ENCODE assay signal across 18 cellular contexts in genomic region chr15:64888336-64888735, GRCh38. TPM values are rescaled to one million over a fixed set of nuclear protein-coding genes. Genes with fewer than 3 reads are reported as not detected.
DNase-seq lines count a peak whose midpoint lies in the region; ATAC-seq, FAIRE-seq and TF ChIP-seq lines count a peak whose summit lies in the region.
"Had no signal": no experiment of that assay in that cellular context is flagged by ENCODE, and none has a peak within 500 bp of the region (broad histone marks: within the 10 kb centered on the region; RNA-seq: fewer than 3 reads in every experiment).

No MANE protein-coding gene starts in this region.

- H3F3A ChIP-seq in GM23338 (replicated peaks; ENCODE audit: low read depth), result 0 out of 2 replicates have a peak, but pooled peaks cover 4% of the 10 kb centered on the region

- no peak overlapping the region for H4K8ac ChIP-seq in trophoblast cell (ENCODE audit: low read depth, low read length)

- H3K9me3 ChIP-seq in trophoblast cell (ENCODE audit: insufficient read depth, low read depth, low read length) (no peaks in the 10 kb centered on the region), uterus (no peaks in the 10 kb centered on the region)
- H3K9me3 ChIP-seq: Caco-2 had no signal

- H3K4ac ChIP-seq in trophoblast cell (ENCODE audit: low read depth, low read length), result peak overlapping the region; percentile 25

- no peaks in the 10 kb centered on the region; the same call in 2 of the 3 replicates for H3K36me3 Mint-ChIP-seq in GM23338 (ENCODE audit: low read depth)
- no peaks in the 10 kb centered on the region for H3K36me3 Mint-ChIP-seq in dendritic cell treated with granulocyte-macrophage colony-stimulating factor and Interleukin-4, amounts not matched to agents 40 ng/mL and 50 ng/mL, for 4 days (ENCODE audit: low read depth)
- H3K36me3 Mint-ChIP-seq: CD4-positive, CD25-positive, alpha-beta regulatory T cell; CD8-positive, alpha-beta T cell had no signal

- H3K36me3 ChIP-seq in GM23338 (ENCODE audit: insufficient read depth), result no peaks in the 10 kb centered on the region
- no peaks in the 10 kb centered on the region for H3K36me3 ChIP-seq in trophoblast cell (ENCODE audit: control insufficient read depth in 1 of 2, insufficient read depth in 2 of 2, low read length in 2 of 2)
- H3K36me3 ChIP-seq in uterus, result no peaks in the 10 kb centered on the region

- H2BK5ac ChIP-seq in trophoblast cell (ENCODE audit: low read depth, low read length, poor library complexity), result no peak overlapping the region

- H3K27me3 Mint-ChIP-seq in GM23338 (ENCODE audit: insufficient read depth, low read depth, poor library complexity), result peaks cover 8% of the 10 kb centered on the region
- no peaks in the 10 kb centered on the region for H3K27me3 Mint-ChIP-seq in dendritic cell treated with granulocyte-macrophage colony-stimulating factor and Interleukin-4, amounts not matched to agents 40 ng/mL and 50 ng/mL, for 4 days
- H3K27me3 Mint-ChIP-seq: CD4-positive, CD25-positive, alpha-beta regulatory T cell had no signal

- H3K27me3 ChIP-seq in GM23338 (ENCODE audit: insufficient read depth) (no peaks in the 10 kb centered on the region), layer of hippocampus (ENCODE audit: control insufficient read depth, insufficient read depth, low read length) (no peaks in the 10 kb centered on the region), trophoblast cell (ENCODE audit: insufficient read depth, low read length) (no peaks in the 10 kb centered on the region), uterus (no peaks in the 10 kb centered on the region)

- peaks cover 5% of the 10 kb centered on the region for H3K79me1 ChIP-seq in trophoblast cell (ENCODE audit: low read length)

- H3K4me3 Mint-ChIP-seq in GM23338, result no peak overlapping the region
- H3K4me3 Mint-ChIP-seq in dendritic cell treated with granulocyte-macrophage colony-stimulating factor and Interleukin-4, amounts not matched to agents 40 ng/mL and 50 ng/mL, for 4 days, result no peak overlapping the region
- H3K4me3 Mint-ChIP-seq: CD4-positive, CD25-positive, alpha-beta regulatory T cell; CD8-positive, alpha-beta T cell; H9 had no signal

- no peaks in the 10 kb centered on the region for H3K79me2 ChIP-seq in GM23338 (replicated peaks; ENCODE audit: insufficient read depth)
- H3K79me2 ChIP-seq in trophoblast cell (ENCODE audit: control insufficient read depth, insufficient read depth, low read length, poor library complexity), result no peaks in the 10 kb centered on the region

- H3K23ac ChIP-seq in trophoblast cell (ENCODE audit: low read length), result no peak overlapping the region

- H2BK120ac ChIP-seq in trophoblast cell (ENCODE audit: insufficient read depth, low read length, poor library complexity), result no peak overlapping the region

- no peaks in the 10 kb centered on the region for H3K9me3 Mint-ChIP-seq in GM23338
- no peaks in the 10 kb centered on the region for H3K9me3 Mint-ChIP-seq in dendritic cell treated with granulocyte-macrophage colony-stimulating factor and Interleukin-4, amounts not matched to agents 40 ng/mL and 50 ng/mL, for 4 days
- H3K9me3 Mint-ChIP-seq: CD8-positive, alpha-beta T cell; H9 had no signal

- no CpG with 5 or more reads among the region's 6 CpGs for WGBS in trophoblast cell (ENCODE audit: extremely low coverage, insufficient coverage, insufficient read length)

- H3K9me2 ChIP-seq in GM23338 (ENCODE audit: insufficient read depth), result 0 out of 2 replicates have a peak, but pooled peaks cover 4% of the 10 kb centered on the region

- H3K18ac ChIP-seq in trophoblast cell (ENCODE audit: low read length), result no peak overlapping the region

- no peak overlapping the region for H4K12ac ChIP-seq in trophoblast cell (ENCODE audit: low read depth, low read length)

- no peak overlapping the region for H3K4me3 ChIP-seq in GM23338
- H3K4me3 ChIP-seq in trophoblast cell (ENCODE audit: low read depth, low read length), result no peak overlapping the region
- no peak overlapping the region for H3K4me3 ChIP-seq in uterus

- H3K27ac ChIP-seq in GM23338 (ENCODE audit: low read depth) (no peak overlapping the region), layer of hippocampus (ENCODE audit: low read depth, low read length) (peak overlapping the region; percentile 52), trophoblast cell (ENCODE audit: low read depth, low read length) (no peak overlapping the region), uterus (no peak overlapping the region)
- H3K27ac ChIP-seq: C4-2B had no signal

- no peaks in the 10 kb centered on the region for H4K20me1 ChIP-seq in GM23338 (replicated peaks; ENCODE audit: insufficient read depth)

- ATAC-seq in GM23338, result no peak
- ATAC-seq in HG03039 (IDR thresholded peaks at IDR 0.05; ENCODE audit: unreplicated experiment), result no peak
- ATAC-seq: CD8-positive, alpha-beta T cell; HCT116 had no signal

- H4K91ac ChIP-seq in trophoblast cell (ENCODE audit: low read depth, low read length), result peak overlapping the region; percentile 32

- H3K4me1 ChIP-seq in GM23338 (ENCODE audit: insufficient read depth) (peaks cover 15% of the 10 kb centered on the region), trophoblast cell (ENCODE audit: control insufficient read depth in 1 of 2, insufficient read depth in 2 of 2, low read length in 2 of 2) (peaks cover 4 to 8% of the 10 kb centered on the region in 2 experiments), uterus (no peaks in the 10 kb centered on the region)

- H3K14ac ChIP-seq in trophoblast cell (ENCODE audit: low read length), result no peak overlapping the region

- H3K4me1 Mint-ChIP-seq in GM23338, result peaks cover 21% of the 10 kb centered on the region
- peaks cover 61% of the 10 kb centered on the region for H3K4me1 Mint-ChIP-seq in dendritic cell treated with granulocyte-macrophage colony-stimulating factor and Interleukin-4, amounts not matched to agents 40 ng/mL and 50 ng/mL, for 4 days (ENCODE audit: low read depth)

- TF ChIP-seq CTCF in GM23338 (conservative IDR thresholded peaks at IDR 0.05; ENCODE audit: low read depth in 2 of 2), result no peak
- no peak for TF ChIP-seq CTCF in uterus (IDR thresholded peaks at IDR 0.05)

- FAIRE-seq in urothelium cell line (lab: Jason Lieb, UNC), result no peak
- FAIRE-seq: G401.6, GM12892 had no signal

- H2AFZ ChIP-seq in GM23338 (0 out of 2 replicates have a peak overlapping the region, but pooled peaks have one; percentile 47), trophoblast cell (ENCODE audit: insufficient read depth, low read length, poor library complexity) (no peak overlapping the region)

- peak overlapping the region; percentile 66 for H2AK5ac ChIP-seq in trophoblast cell (ENCODE audit: low read length)

- H2BK12ac ChIP-seq in trophoblast cell (ENCODE audit: low read length), result peak overlapping the region; percentile 71

- no peak overlapping the region for H3K27ac Mint-ChIP-seq in GM23338
- H3K27ac Mint-ChIP-seq in dendritic cell treated with granulocyte-macrophage colony-stimulating factor and Interleukin-4, amounts not matched to agents 40 ng/mL and 50 ng/mL, for 4 days, result peak overlapping the region; percentile 72
- H3K27ac Mint-ChIP-seq: CD8-positive, alpha-beta T cell; H9 had no signal

- H3K4me2 ChIP-seq in GM23338 (no peak overlapping the region), trophoblast cell (ENCODE audit: low read length) (no peak overlapping the region)

- intact Hi-C loops in dendritic cell treated with granulocyte-macrophage colony-stimulating factor and Interleukin-4, amounts not matched to agents 40 ng/mL and 50 ng/mL, for 4 days (cut with micrococcal nuclease), result no loop called here
- intact Hi-C loops in uterus (cut with DNase I; ENCODE audit: low total_unique reads), result no loop called here

- no peak for TF ChIP-seq POLR2A in uterus (IDR thresholded peaks at IDR 0.05)

- no peak overlapping the region for H3K9ac ChIP-seq in trophoblast cell (ENCODE audit: low read length)

- DNase-seq in GM23338 (ENCODE audit: low spot score) (no peak), trophoblast cell (no peak), urothelium cell line (ENCODE audit: low spot score) (no peak), uterus (no peak), NCI-H187 (lab: John Stamatoyannopoulos, UW) (no peak)
- DNase-seq: Caco-2; CD4-positive, CD25-positive, alpha-beta regulatory T cell; CD8-positive, alpha-beta T cell; DMS153; DND-41; H9 had no signal

TF ChIP-seq in GM23338, 12 proteins besides CTCF, POLR2A, EP300 and RAD21:
- no peak for TF ChIP-seq JUNB (IDR thresholded peaks at IDR 0.05; ENCODE audit: unreplicated experiment)
- no peak for TF ChIP-seq STAT1 (IDR thresholded peaks at IDR 0.05; ENCODE audit: unreplicated experiment)
- TF ChIP-seq ZNF331 (CRISPR knock-in tag; IDR thresholded peaks at IDR 0.05; ENCODE audit: low read depth), result no peak

RNA-seq across cellular contexts. Expression of gene ANKDD1A, which starts 23.4 kb away (rescaled TPM):
- 8.7 and 9.3 TPM in 2 replicates for total RNA-seq in GM23338 (2014; rRNA removed; shearing (Covaris generic))
- 5.8 and 6.7 TPM in 2 replicates for polyA plus RNA-seq in GM23338 (2016; fragmentation: Nextera tagmentation; extraction: Ambion mirVana)
- 1.9 and 2.0 TPM in 2 replicates for polyA plus RNA-seq in trophoblast cell (2013)
- 10 to 100 TPM in 3 of 4 donors, under 1 TPM in 1; 0.59 to 36.2 (median 17.7) TPM for total RNA-seq in uterus

RNA-seq across cellular contexts. Expression of gene PLEKHO2, which starts 46.6 kb away (rescaled TPM):
- total RNA-seq in GM23338 (2014; rRNA removed; shearing (Covaris generic)), result 27.8 and 29.4 TPM in 2 replicates
- 9.0 TPM in 2 replicates for polyA plus RNA-seq in GM23338 (2016; fragmentation: Nextera tagmentation; extraction: Ambion mirVana)
- 12.4 and 13.6 TPM in 2 replicates for polyA plus RNA-seq in trophoblast cell (2013)
- total RNA-seq in uterus, result 10 to 100 TPM; 10.3 to 46.2 (median 23.0) TPM
